ENCODE assay signal across 25 cellular contexts in genomic region chr12:115636546-115636945, GRCh38.
DNase-seq lines count a peak whose midpoint lies in the region; ATAC-seq and TF ChIP-seq lines count a peak whose summit lies in the region.
"Had no signal": no experiment of that assay in that cellular context is flagged by ENCODE, and none has a peak within 500 bp of the region (broad histone marks: within the 10 kb centered on the region; RNA-seq: fewer than 3 reads in every experiment).

No MANE protein-coding gene starts in this region.

- no peaks in the 10 kb centered on the region for H3K36me3 ChIP-seq in brain microvascular endothelial cell (replicated peaks)
- H3K36me3 ChIP-seq: BLaER1 had no signal

- H3K27me3 ChIP-seq in brain microvascular endothelial cell (replicated peaks): no peaks in the 10 kb centered on the region
- H3K27me3 ChIP-seq: BLaER1 had no signal

- in situ Hi-C loops in brain microvascular endothelial cell (cut with HindIII; ENCODE audit: low pct_ligation_motif_present, low sequenced_read_pairs): no loop called here

- no peak for ATAC-seq in GM18517 (IDR thresholded peaks at IDR 0.05; ENCODE audit: unreplicated experiment)
- ATAC-seq: HepG2 had no signal

- H3K4me3 ChIP-seq in brain microvascular endothelial cell (ENCODE audit: low read depth, low read length): no peak overlapping the region
- H3K4me3 ChIP-seq: BLaER1, PC-9, SK-N-MC had no signal

- DNase-seq in M059J (ENCODE audit: low read depth) (peak; percentile 22), amniotic epithelial cell (ENCODE audit: low read depth) (peak; percentile 63), left kidney (ENCODE audit: low read depth, low spot score) (peak; percentile 78), retina (peak; percentile 47), brain microvascular endothelial cell (no peak), Ammon's horn (ENCODE audit: low spot score) (no peak), SHP77 (lab: John Stamatoyannopoulos, UW) (no peak)
- DNase-seq: CD4-positive, CD25-positive, alpha-beta regulatory T cell; DMS153; H7; Kasumi-1; MV-4-11; NCI-H1105; NCI-H1436 treated with DMSO at 0.1 percent for 48 hours; NCI-H2029; NCI-H2171; NCI-H524; NCI-H748 treated with DMSO at 0.1 percent for 48 hours; NK-92 treated with Interleukin-12 subunit alpha and Interleukin-12 subunit beta, amount 100 ng/mL, for 24 hours; PC-9; Right ventricle myocardium superior had no signal

- TF ChIP-seq CTCF in brain microvascular endothelial cell (IDR thresholded peaks at IDR 0.05; ENCODE audit: low read depth, low read length, missing control alignments): no peak

- H3K27ac ChIP-seq in brain microvascular endothelial cell: no peak overlapping the region
- H3K27ac ChIP-seq: BLaER1, PC-9, SK-N-MC had no signal

Comparison
In these comparisons a context has a peak if more than half of its experiments do, and no peak if none do; other contexts are left out.
1. DNase-seq: peak in M059J (single experiment), amniotic epithelial cell (single experiment), left kidney (single experiment) and retina (single experiment); none in brain microvascular endothelial cell (single experiment), Ammon's horn (single experiment) and SHP77 (0 of 2).